Comparison of ENCODE assay signal across 23 cellular contexts in the genomic region with DNA sequence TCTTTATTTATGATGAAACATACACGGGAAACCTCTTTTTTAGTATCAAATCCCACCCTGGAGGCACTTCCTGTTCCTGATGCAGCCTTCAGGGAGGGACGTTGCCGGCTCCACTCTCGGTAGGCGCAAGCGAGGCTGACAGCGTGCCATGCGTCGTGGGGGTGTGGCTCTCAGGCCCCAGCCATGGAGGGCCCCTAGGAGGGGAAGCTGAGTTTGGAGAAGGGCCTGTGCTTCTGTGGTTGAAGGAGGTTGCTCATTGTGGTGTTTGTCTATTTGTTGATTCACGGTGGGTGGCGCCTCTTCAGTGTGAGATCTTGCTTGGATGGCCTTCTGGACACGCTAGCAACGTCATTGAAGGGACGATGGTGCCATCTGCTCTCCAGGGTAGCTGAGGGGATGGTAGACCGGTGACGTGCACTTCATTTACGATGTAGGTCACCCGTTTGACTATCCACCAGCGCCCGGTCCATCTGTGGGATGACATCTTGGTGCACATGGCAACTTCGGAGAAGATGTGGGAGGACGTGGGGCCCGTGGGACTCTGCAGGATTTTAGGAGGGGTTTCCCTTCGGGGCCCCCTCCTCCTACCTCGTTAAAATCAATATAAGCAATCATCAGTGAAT.
A peak's percentile ranks its signal among the peaks of the same experiment; 100 is the strongest.
DNase-seq lines count a peak whose midpoint lies in the region; ATAC-seq, FAIRE-seq and TF ChIP-seq lines count a peak whose summit lies in the region.
"Had no signal": no experiment of that assay in that cellular context is flagged by ENCODE, and none has a peak within 500 bp of the region (broad histone marks: within the 10 kb centered on the region; RNA-seq: fewer than 3 reads in every experiment).

No MANE protein-coding gene starts in this region.

- H3K9me2 ChIP-seq in SK-N-SH: no peaks in the 10 kb centered on the region

- peak; percentile 8 for DNase-seq in left ventricle myocardium inferior
- no peak for DNase-seq in Right ventricle myocardium superior
- peak; percentile 42 for DNase-seq in NCI-H510A treated with DMSO at 0.1 percent for 48 hours (lab: John Stamatoyannopoulos, UW)
- DNase-seq in HepG2 (ENCODE audit: low spot score): no peak
- DNase-seq in upper lobe of right lung: peak; percentile 42
- no peak for DNase-seq in activated T-cell treated with anti-CD3 and anti-CD28 coated beads, Interleukin-2, amount 50 U/mL, for 72 hours
- no peak for DNase-seq in 8988T
- no peak for DNase-seq in SK-N-SH
- DNase-seq: ACHN; Caco-2; CD4-positive, alpha-beta memory T cell; DMS 273 treated with DMSO at 0.1 percent for 48 hours; GOT3; HCEC 1CT; IMR-90; NCI-H446 treated with DMSO at 0.1 percent for 48 hours; NCI-H774; SW 1271 had no signal

- ATAC-seq in Right ventricle myocardium superior (ENCODE audit: poor library complexity) (no peak), HepG2 (no peak), upper lobe of right lung (no peak)
- ATAC-seq in activated T-cell treated with anti-CD3 and anti-CD28 coated beads, Interleukin-2, amount 50 U/mL, for 72 hours (replicated peaks in 1 of 2): no peak
- ATAC-seq: Panc1 had no signal

- H3K36me3 ChIP-seq in left ventricle myocardium inferior: no peaks in the 10 kb centered on the region
- H3K36me3 ChIP-seq in HepG2 (replicated peaks in 1 of 2; ENCODE audit: control insufficient read depth in 1 of 2, insufficient read depth in 2 of 2, low read length in 2 of 2): no peaks in the 10 kb centered on the region
- H3K36me3 ChIP-seq in upper lobe of right lung: no peaks in the 10 kb centered on the region
- H3K36me3 ChIP-seq in SK-N-SH (replicated peaks in 1 of 2; ENCODE audit: control insufficient read depth in 1 of 2, insufficient read depth in 2 of 2, low read length in 1 of 2): no peaks in the 10 kb centered on the region
- H3K36me3 ChIP-seq: BLaER1 had no signal

- WGBS in HepG2 (ENCODE audit: low lambda C conversion rate): 57% methylated on average over 18 of the region's 25 CpGs
- 77% methylated on average over 22 of the region's 25 CpGs for WGBS in SK-N-SH (ENCODE audit: low lambda C conversion rate)

- no peaks in the 10 kb centered on the region for H3K4me1 Mint-ChIP-seq in activated T-cell treated with anti-CD3 and anti-CD28 coated beads, Interleukin-2, amount 50 U/mL, for 72 hours (ENCODE audit: low read depth)
- H3K4me1 Mint-ChIP-seq: CD4-positive, alpha-beta memory T cell had no signal

- intact Hi-C loops in left ventricle myocardium inferior (cut with micrococcal nuclease): no loop called here
- intact Hi-C loops in Right ventricle myocardium superior (cut with DNase I): no loop called here
- intact Hi-C loops in HepG2 (cut with micrococcal nuclease; ENCODE audit: unreplicated experiment): no loop called here
- intact Hi-C loops in upper lobe of right lung (cut with DNase I): no loop called here

- no peak for TF ChIP-seq EP300 in HepG2 (IDR thresholded peaks at IDR 0.05; ENCODE audit: low read depth in 2 of 2, low read length in 2 of 2)
- TF ChIP-seq EP300 in HepG2 (CRISPR knock-in tag; IDR thresholded peaks at IDR 0.05; ENCODE audit: borderline replicate concordance): no peak
- TF ChIP-seq EP300 in SK-N-SH (IDR thresholded peaks at IDR 0.05; ENCODE audit: borderline replicate concordance in 1 of 2, low read depth in 1 of 2, low read length in 1 of 2): no peak

- H3K27me3 ChIP-seq in left ventricle myocardium inferior (ENCODE audit: low read depth): peaks cover 7% of the 10 kb centered on the region
- peaks cover 17 to 96% of the 10 kb centered on the region in 2 experiments for H3K27me3 ChIP-seq in HepG2 (ENCODE audit: control insufficient read depth in 1 of 2, insufficient read depth in 2 of 2, low read length in 2 of 2)
- H3K27me3 ChIP-seq in upper lobe of right lung: no peaks in the 10 kb centered on the region
- no peaks in the 10 kb centered on the region for H3K27me3 ChIP-seq in SK-N-SH (ENCODE audit: insufficient read depth)
- H3K27me3 ChIP-seq: BLaER1 had no signal

- TF ChIP-seq POLR2A in HepG2 (IDR thresholded peaks at IDR 0.05; ENCODE audit: insufficient read depth in 1 of 2, low read depth in 2 of 2, low read length in 2 of 2): no peak

- no peak overlapping the region for H3K27ac ChIP-seq in left ventricle myocardium inferior (replicated peaks)
- H3K27ac ChIP-seq in HepG2 (ENCODE audit: extremely low read length, insufficient read depth, low read length): no peak overlapping the region
- no peak overlapping the region for H3K27ac ChIP-seq in upper lobe of right lung
- H3K27ac ChIP-seq in SK-N-SH (ENCODE audit: low read depth in 2 of 2, low read length in 1 of 2): no peak overlapping the region
- H3K27ac ChIP-seq: BLaER1, KMS-11 had no signal

- H3K4me3 Mint-ChIP-seq in activated T-cell treated with anti-CD3 and anti-CD28 coated beads, Interleukin-2, amount 50 U/mL, for 72 hours: no peak overlapping the region
- H3K4me3 Mint-ChIP-seq: CD4-positive, alpha-beta memory T cell had no signal

- H4K20me1 ChIP-seq in HepG2 (ENCODE audit: insufficient read depth, low read length) (peaks cover 8% of the 10 kb centered on the region; the same call in 1 of the 2 replicates), SK-N-SH (ENCODE audit: insufficient read depth) (no peaks in the 10 kb centered on the region)
- H4K20me1 ChIP-seq: BLaER1 had no signal

- H2AFZ ChIP-seq in HepG2 (ENCODE audit: low read length) (no peak overlapping the region), SK-N-SH (ENCODE audit: low read depth) (no peak overlapping the region)

- H3K4me2 ChIP-seq in HepG2 (ENCODE audit: low read depth, low read length) (no peak overlapping the region), SK-N-SH (no peak overlapping the region)
- H3K4me2 ChIP-seq: BLaER1, KMS-11 had no signal

- no TSS peak for BruUV-seq in HepG2 (replicated peaks; lab: Mats Ljungman, UMichigan)

- H3K4me1 ChIP-seq in left ventricle myocardium inferior (no peaks in the 10 kb centered on the region), HepG2 (ENCODE audit: insufficient read depth, low read length) (no peaks in the 10 kb centered on the region), upper lobe of right lung (no peaks in the 10 kb centered on the region), SK-N-SH (ENCODE audit: control insufficient read depth in 1 of 2, insufficient read depth in 2 of 2, low read depth in 1 of 2, low read length in 1 of 2) (no peaks in the 10 kb centered on the region)
- H3K4me1 ChIP-seq: BLaER1, Caco-2 had no signal

- H3K36me3 Mint-ChIP-seq in activated T-cell treated with anti-CD3 and anti-CD28 coated beads, Interleukin-2, amount 50 U/mL, for 72 hours (ENCODE audit: insufficient read depth in 2 of 2): no peaks in the 10 kb centered on the region
- H3K36me3 Mint-ChIP-seq: CD4-positive, alpha-beta memory T cell had no signal

- no peak overlapping the region for H3K27ac Mint-ChIP-seq in activated T-cell treated with anti-CD3 and anti-CD28 coated beads, Interleukin-2, amount 50 U/mL, for 72 hours

- no peaks in the 10 kb centered on the region for H3K27me3 Mint-ChIP-seq in activated T-cell treated with anti-CD3 and anti-CD28 coated beads, Interleukin-2, amount 50 U/mL, for 72 hours (ENCODE audit: low read depth)
- H3K27me3 Mint-ChIP-seq: CD4-positive, alpha-beta memory T cell had no signal

- no peaks in the 10 kb centered on the region for H3K9me3 Mint-ChIP-seq in activated T-cell treated with anti-CD3 and anti-CD28 coated beads, Interleukin-2, amount 50 U/mL, for 72 hours

- CTCF ChIA-PET in HepG2 (lab: Yijun Ruan, JAX; ENCODE audit: low intra/inter-chr PET ratio, low total read pairs) (no interaction called here), SK-N-SH (lab: Yijun Ruan, JAX) (no interaction called here)

- TF ChIP-seq RAD21 in HepG2 (CRISPR knock-in tag; IDR thresholded peaks at IDR 0.05) (no peak), SK-N-SH (IDR thresholded peaks at IDR 0.05; ENCODE audit: low read length) (no peak)

- FAIRE-seq in HepG2 (lab: Jason Lieb, UNC): no peak
- FAIRE-seq: GM18507, HTR-8/SVneo had no signal

- H3K79me2 ChIP-seq in HepG2 (ENCODE audit: insufficient read depth, low read length) (no peaks in the 10 kb centered on the region), SK-N-SH (ENCODE audit: insufficient read depth) (no peaks in the 10 kb centered on the region)

- POLR2A ChIA-PET in HepG2 (lab: Yijun Ruan, JAX): no interaction called here
- POLR2A ChIA-PET in SK-N-SH (lab: Yijun Ruan, JAX): no interaction called here

- no peak for TF ChIP-seq CTCF in left ventricle myocardium inferior (IDR thresholded peaks at IDR 0.05; ENCODE audit: borderline replicate concordance)
- no peak for TF ChIP-seq CTCF in HepG2 (CRISPR knock-in tag; IDR thresholded peaks at IDR 0.05)
- TF ChIP-seq CTCF in upper lobe of right lung (IDR thresholded peaks at IDR 0.05): no peak
- TF ChIP-seq CTCF in SK-N-SH (IDR thresholded peaks at IDR 0.05): no peak

- H3K9ac ChIP-seq in HepG2 (ENCODE audit: insufficient read depth, low read depth, low read length): no peak overlapping the region
- no peak overlapping the region for H3K9ac ChIP-seq in SK-N-SH
- H3K9ac ChIP-seq: BLaER1, KMS-11 had no signal

- no peaks in the 10 kb centered on the region for H3K9me3 ChIP-seq in left ventricle myocardium inferior (replicated peaks)
- H3K9me3 ChIP-seq in HepG2 (ENCODE audit: low read length): no peaks in the 10 kb centered on the region
- no peaks in the 10 kb centered on the region for H3K9me3 ChIP-seq in upper lobe of right lung
- no peaks in the 10 kb centered on the region for H3K9me3 ChIP-seq in SK-N-SH
- H3K9me3 ChIP-seq: BLaER1, Caco-2 had no signal

- no peaks in the 10 kb centered on the region for H3F3A ChIP-seq in SK-N-SH (replicated peaks; ENCODE audit: insufficient read depth)

- in situ Hi-C loops in HepG2 (cut with HindIII; ENCODE audit: extremely low pct_ligation_motif_present, low pct_unique_long_range_greater_than_20kb): no loop called here

- H3K4me3 ChIP-seq in left ventricle myocardium inferior (no peak overlapping the region), HepG2 (replicated peaks in 1 of 3; ENCODE audit: insufficient read depth in 1 of 3, low read depth in 2 of 3, low read length in 3 of 3) (no peak overlapping the region), upper lobe of right lung (no peak overlapping the region), SK-N-SH (ENCODE audit: low read depth in 2 of 2, low read length in 1 of 2) (no peak overlapping the region)
- H3K4me3 ChIP-seq: BLaER1 had no signal

TF ChIP-seq in HepG2, 621 proteins besides CTCF, POLR2A, EP300 and RAD21:
- 0 out of 2 replicates have a peak, but pooled peaks have one; percentile 20 for TF ChIP-seq CREB1 (IDR thresholded peaks at IDR 0.05)
- no peak for TF ChIP-seq CREB1 (CRISPR knock-in tag; IDR thresholded peaks at IDR 0.05)
- no peak for TF ChIP-seq HCFC1 (IDR thresholded peaks at IDR 0.05; ENCODE audit: low read depth, low read length)
- TF ChIP-seq NBN (conservative IDR thresholded peaks at IDR 0.05): no peak

TF ChIP-seq in SK-N-SH, 30 proteins besides CTCF, POLR2A, EP300 and RAD21 (continues in another document):
- TF ChIP-seq, protein P1, sequence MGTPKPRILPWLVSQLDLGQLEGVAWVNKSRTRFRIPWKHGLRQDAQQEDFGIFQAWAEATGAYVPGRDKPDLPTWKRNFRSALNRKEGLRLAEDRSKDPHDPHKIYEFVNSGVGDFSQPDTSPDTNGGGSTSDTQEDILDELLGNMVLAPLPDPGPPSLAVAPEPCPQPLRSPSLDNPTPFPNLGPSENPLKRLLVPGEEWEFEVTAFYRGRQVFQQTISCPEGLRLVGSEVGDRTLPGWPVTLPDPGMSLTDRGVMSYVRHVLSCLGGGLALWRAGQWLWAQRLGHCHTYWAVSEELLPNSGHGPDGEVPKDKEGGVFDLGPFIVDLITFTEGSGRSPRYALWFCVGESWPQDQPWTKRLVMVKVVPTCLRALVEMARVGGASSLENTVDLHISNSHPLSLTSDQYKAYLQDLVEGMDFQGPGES (IDR thresholded peaks at IDR 0.05; ENCODE audit: low read depth, low read length): no peak

Comparison
In these comparisons a context has a peak if more than half of its experiments do, and no peak if none do; other contexts are left out.
1. DNase-seq: peak in left ventricle myocardium inferior (single experiment), NCI-H510A treated with DMSO at 0.1 percent for 48 hours (single experiment) and upper lobe of right lung (single experiment); none in Right ventricle myocardium superior (single experiment), HepG2 (single experiment), activated T-cell treated with anti-CD3 and anti-CD28 coated beads, Interleukin-2, amount 50 U/mL, for 72 hours (0 of 2), 8988T (single experiment) and SK-N-SH (single experiment).